ENCODE assay signal across 16 cellular contexts in the genomic region with DNA sequence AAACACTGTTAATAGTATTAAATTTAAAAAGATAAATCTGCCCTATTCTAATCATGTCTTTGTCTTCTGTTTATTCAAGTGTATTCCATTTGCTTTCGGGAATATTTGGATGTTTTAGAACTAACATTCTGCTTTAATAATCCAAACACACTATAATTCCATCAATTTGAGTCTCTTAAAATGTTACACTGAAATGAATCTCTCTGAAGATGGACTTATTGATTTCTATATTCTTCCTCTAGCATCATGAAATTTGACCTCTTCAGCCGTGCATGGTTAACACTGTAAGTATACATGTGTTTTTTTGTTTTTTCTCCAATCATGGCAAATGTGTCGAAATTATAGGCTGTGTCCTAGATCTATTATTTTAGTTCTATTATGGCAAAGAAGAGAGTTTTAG.
DNase-seq lines count a peak whose midpoint lies in the region; ATAC-seq lines count a peak whose summit lies in the region.
"Had no signal": no experiment of that assay in that cellular context is flagged by ENCODE, and none has a peak within 500 bp of the region (broad histone marks: within the 10 kb centered on the region; RNA-seq: fewer than 3 reads in every experiment).

No MANE protein-coding gene starts in this region.

- ATAC-seq in HG03108 (IDR thresholded peaks at IDR 0.05; ENCODE audit: unreplicated experiment) (no peak), HG02610 (IDR thresholded peaks at IDR 0.05; ENCODE audit: unreplicated experiment) (no peak), GM21381 (IDR thresholded peaks at IDR 0.05; ENCODE audit: unreplicated experiment) (no peak)

- DNase-seq in NCI-H2107 treated with DMSO at 0.1 percent for 48 hours (lab: John Stamatoyannopoulos, UW; ENCODE audit: unreplicated experiment): peak; percentile 21
- no peak for DNase-seq in NCI-H2107 (lab: John Stamatoyannopoulos, UW)
- peak; percentile 73 for DNase-seq in NCI-H2227 treated with DMSO at 0.1 percent for 48 hours (lab: John Stamatoyannopoulos, UW)
- DNase-seq: 8988T; C1 segment of cervical spinal cord; H9; NCI-H1694; NCI-H446; NK-92 treated with Interleukin-12 subunit alpha and Interleukin-12 subunit beta, amount 100 ng/mL, for 24 hours; OCI-M1; RPMI8226 had no signal

- H3K27ac ChIP-seq in cingulate gyrus (ENCODE audit: low read depth, low read length) (peak overlapping the region; percentile 79), temporal lobe (ENCODE audit: low read depth, low read length) (peak overlapping the region; percentile 72)
